In the genomic region with DNA sequence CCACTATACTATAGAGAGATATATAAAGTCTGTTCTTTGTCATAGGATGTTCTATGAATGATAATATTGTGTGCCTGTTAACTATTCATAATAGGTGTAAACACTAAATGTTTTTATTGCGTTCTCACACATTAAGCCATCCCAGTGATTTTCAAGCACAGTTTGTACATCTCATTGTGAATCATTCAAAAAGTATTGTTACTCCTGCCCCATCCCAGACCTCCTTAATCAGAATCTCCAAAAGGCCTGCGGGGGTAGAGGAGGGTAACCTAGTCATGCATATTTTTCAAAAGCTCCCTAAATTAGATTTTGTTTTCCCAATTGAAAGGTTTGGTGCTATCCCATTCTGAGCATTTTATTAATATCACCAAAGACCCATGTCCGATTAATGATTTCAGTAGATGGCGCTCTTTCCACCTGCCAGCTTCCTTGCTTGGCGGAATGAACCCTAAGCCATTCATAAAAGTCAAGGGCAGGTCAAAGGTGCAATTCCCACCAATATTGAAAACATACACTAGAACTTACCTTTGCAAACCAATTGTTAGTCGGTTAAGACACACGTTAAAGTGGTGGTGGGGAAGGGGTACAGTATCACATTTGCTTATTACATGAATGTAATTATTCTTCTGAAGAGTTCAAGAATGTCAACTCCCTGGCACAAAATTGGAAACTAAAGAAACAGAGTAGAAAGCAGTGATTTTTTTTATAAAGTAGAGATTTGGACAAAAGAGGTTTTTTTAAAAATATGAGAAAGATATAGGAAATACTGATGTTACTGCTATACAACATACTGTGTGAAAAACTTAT, we compare ENCODE assay signal across 9 cellular contexts. TPM values are rescaled to one million over a fixed set of nuclear protein-coding genes. Genes with fewer than 3 reads are reported as not detected.
DNase-seq lines count a peak whose midpoint lies in the region; ATAC-seq and TF ChIP-seq lines count a peak whose summit lies in the region.
"Had no signal": no experiment of that assay in that cellular context is flagged by ENCODE, and none has a peak within 500 bp of the region (broad histone marks: within the 10 kb centered on the region; RNA-seq: fewer than 3 reads in every experiment).

No MANE protein-coding gene starts in this region.

- H2AK5ac ChIP-seq in neuronal stem cell (ENCODE audit: low read depth, low read length): no peak overlapping the region

- H3K9me3 ChIP-seq in DOHH2 (ENCODE audit: control insufficient read depth, insufficient read depth, low read length) (no peaks in the 10 kb centered on the region), esophagus squamous epithelium (no peaks in the 10 kb centered on the region), neuronal stem cell (replicated peaks in 1 of 2; ENCODE audit: control insufficient read depth in 2 of 2, insufficient read depth in 1 of 2, low read depth in 1 of 2, low read length in 2 of 2) (no peaks in the 10 kb centered on the region)
- H3K9me3 ChIP-seq: SJSA1 had no signal

- H4K91ac ChIP-seq in neuronal stem cell (ENCODE audit: low read depth, low read length, poor library complexity): no peak overlapping the region

- H3K14ac ChIP-seq in neuronal stem cell (ENCODE audit: low read length): no peak overlapping the region

- no peak overlapping the region for H2BK15ac ChIP-seq in neuronal stem cell (ENCODE audit: low read length)

- CTCF ChIA-PET in HEK293T (lab: Yijun Ruan, JAX): interaction anchor here (1.0 to 1.4 kb wide), 2 partner anchors 333 to 526 kb away, joined by 3 read pairs; partner anchors contain the start of gene PPA2

- no peak overlapping the region for H3K18ac ChIP-seq in neuronal stem cell (ENCODE audit: low read length)

- H3K23ac ChIP-seq in neuronal stem cell (ENCODE audit: low read depth, low read length, poor library complexity): no peak overlapping the region

- 43 to 50% methylated on average over 7 of the region's 7 CpGs for WGBS in esophagus squamous epithelium, 2 donors
- WGBS in neuronal stem cell (ENCODE audit: extremely low coverage in 2 of 2, insufficient read length in 2 of 2, insufficient replicate concordance in 1 of 2), 2 donors: no CpG with 5 or more reads among the region's 7 CpGs

- H2AFZ ChIP-seq in neuronal stem cell (ENCODE audit: low read length): no peak overlapping the region

- H3K79me1 ChIP-seq in neuronal stem cell (ENCODE audit: low read depth, low read length): no peaks in the 10 kb centered on the region

- POLR2A ChIA-PET in HEK293T (lab: Yijun Ruan, JAX): interaction anchor here (0.6 kb wide), 1 partner anchor 332 kb away, joined by 3 read pairs; no protein-coding TSS in a partner anchor

- no peak for TF ChIP-seq POLR2A in esophagus squamous epithelium (IDR thresholded peaks at IDR 0.05)

- peaks cover 6% of the 10 kb centered on the region; the same call in 1 of the 2 replicates for H3F3A ChIP-seq in DOHH2 (ENCODE audit: control insufficient read depth, insufficient read depth)

- H2BK5ac ChIP-seq in neuronal stem cell (ENCODE audit: low read length): no peak overlapping the region

- no peak overlapping the region for H3K4me2 ChIP-seq in DOHH2 (ENCODE audit: low read length)
- H3K4me2 ChIP-seq in neuronal stem cell (ENCODE audit: insufficient read depth, low read length, poor library complexity, severe bottlenecking): no peak overlapping the region

- no peak overlapping the region for H3K9ac ChIP-seq in neuronal stem cell (ENCODE audit: low read depth, low read length, poor library complexity)

- H4K20me1 ChIP-seq in DOHH2 (ENCODE audit: control insufficient read depth, insufficient read depth, low read depth, low read length): no peaks in the 10 kb centered on the region

- no peaks in the 10 kb centered on the region for H3K79me2 ChIP-seq in DOHH2 (ENCODE audit: control insufficient read depth, low read length)

- intact Hi-C loops in esophagus squamous epithelium (cut with DNase I): loop anchor here (5.0 kb wide), 1 partner anchor 331 kb away; the partner anchor contains the start of gene PPA2

- no peak overlapping the region for H3K4ac ChIP-seq in neuronal stem cell (ENCODE audit: low read length)

- no peaks in the 10 kb centered on the region for H3K36me3 ChIP-seq in DOHH2 (ENCODE audit: control insufficient read depth, low read length)
- no peaks in the 10 kb centered on the region for H3K36me3 ChIP-seq in esophagus squamous epithelium
- no peaks in the 10 kb centered on the region for H3K36me3 ChIP-seq in neuronal stem cell (replicated peaks in 1 of 2; ENCODE audit: control insufficient read depth in 2 of 2, insufficient read depth in 2 of 2, low read length in 2 of 2)
- H3K36me3 ChIP-seq: SJSA1 had no signal

- TF ChIP-seq CTCF in DOHH2 (IDR thresholded peaks at IDR 0.05; ENCODE audit: low read depth, low read length, poor library complexity, severe bottlenecking): peak; percentile 83
- TF ChIP-seq CTCF in esophagus squamous epithelium (IDR thresholded peaks at IDR 0.05): peak in 5 of 6 experiments; percentile 34 to 61 (median 54)

- no peak overlapping the region for H3K27ac ChIP-seq in DOHH2 (ENCODE audit: low read depth, low read length)
- no peak overlapping the region for H3K27ac ChIP-seq in esophagus squamous epithelium
- H3K27ac ChIP-seq in neuronal stem cell (replicated peaks; ENCODE audit: low read length): no peak overlapping the region
- H3K27ac ChIP-seq: SJSA1 had no signal

- no peak for ATAC-seq in HG02763 (IDR thresholded peaks at IDR 0.05; ENCODE audit: unreplicated experiment)

- H3K9me2 ChIP-seq in DOHH2 (replicated peaks; ENCODE audit: control insufficient read depth, low read length): no peaks in the 10 kb centered on the region

- DNase-seq in HEK293T (ENCODE audit: extremely low spot score): peak; percentile 37
- DNase-seq in activated CD4-positive, alpha-beta T cell treated with anti-CD3 and anti-CD28 coated beads for 4 hours: peak; percentile 39 to 53
- DNase-seq in esophagus squamous epithelium (lab: John Stamatoyannopoulos, UW): no peak
- peak; percentile 29 for DNase-seq in neuronal stem cell (ENCODE audit: low spot score)
- no peak for DNase-seq in KG1 (lab: John Stamatoyannopoulos, UW)
- no peak for DNase-seq in ureter (ENCODE audit: low spot score)

- no peak overlapping the region for H2BK120ac ChIP-seq in neuronal stem cell (ENCODE audit: low read depth, low read length)

- no peak overlapping the region for H2BK12ac ChIP-seq in neuronal stem cell (ENCODE audit: low read length)

- H3K4me1 ChIP-seq in DOHH2 (ENCODE audit: control insufficient read depth, low read length): peaks cover 28% of the 10 kb centered on the region
- peaks cover 0 to 22% (median 0%) of the 10 kb centered on the region in 3 donors for H3K4me1 ChIP-seq in esophagus squamous epithelium
- H3K4me1 ChIP-seq in neuronal stem cell (ENCODE audit: control insufficient read depth in 2 of 2, insufficient read depth in 1 of 2, low read depth in 1 of 2, low read length in 2 of 2): no peaks in the 10 kb centered on the region
- H3K4me1 ChIP-seq: SJSA1 had no signal

- no peak overlapping the region for H4K8ac ChIP-seq in neuronal stem cell (ENCODE audit: low read depth, low read length)

- H3K4me3 ChIP-seq in DOHH2 (ENCODE audit: low read length) (no peak overlapping the region), esophagus squamous epithelium (no peak overlapping the region), neuronal stem cell (ENCODE audit: low read length in 2 of 2) (no peak overlapping the region)
- H3K4me3 ChIP-seq: SJSA1 had no signal

- H3K27me3 ChIP-seq in DOHH2 (ENCODE audit: control insufficient read depth, low read length) (peaks cover 11% of the 10 kb centered on the region), esophagus squamous epithelium (no peaks in the 10 kb centered on the region), neuronal stem cell (ENCODE audit: control insufficient read depth in 3 of 3, insufficient read depth in 3 of 3, low read depth in 1 of 3, low read length in 3 of 3) (peaks cover 0 to 10% (median 0%) of the 10 kb centered on the region in 3 experiments)
- H3K27me3 ChIP-seq: SJSA1 had no signal

TF ChIP-seq in HEK293T, 16 proteins besides CTCF, POLR2A, EP300 and RAD21:
- TF ChIP-seq ZNF384 (IDR thresholded peaks at IDR 0.05) (no peak), ELF4 (IDR thresholded peaks at IDR 0.05) (no peak), ARNT (IDR thresholded peaks at IDR 0.05) (no peak), CTBP1 (IDR thresholded peaks at IDR 0.05; ENCODE audit: borderline replicate concordance) (no peak), L3MBTL2 (conservative IDR thresholded peaks at IDR 0.05) (no peak), PKNOX1 (IDR thresholded peaks at IDR 0.05) (peak; percentile 51; the same call in 1 of the 2 replicates)

RNA-seq across cellular contexts. Expression of gene TET2, which starts 5.8 kb away (rescaled TPM):
- total RNA-seq in esophagus squamous epithelium (10 to 100 TPM; 19.1 to 36.8 (median 30.4) TPM), ureter (54.8 TPM)
- polyA plus RNA-seq in neuronal stem cell (2013, experiment 1 of 2): 4.1 TPM
- 4.3 TPM for polyA plus RNA-seq in neuronal stem cell (2013, experiment 2 of 2)

Comparison
In these comparisons a context has a peak if more than half of its experiments do, and no peak if none do; other contexts are left out.
1. DNase-seq: peak in HEK293T (single experiment), activated CD4-positive, alpha-beta T cell treated with anti-CD3 and anti-CD28 coated beads for 4 hours (2 of 2) and neuronal stem cell (single experiment); none in esophagus squamous epithelium (single experiment), KG1 (single experiment) and ureter (single experiment).